In genomic region chr1:67367370-67368345, GRCh38 we compare ENCODE assay signal across 12 cellular contexts. TPM values are rescaled to one million over a fixed set of nuclear protein-coding genes. Genes with fewer than 3 reads are reported as not detected.
DNase-seq lines count a peak whose midpoint lies in the region; TF ChIP-seq lines count a peak whose summit lies in the region.
"Had no signal": no experiment of that assay in that cellular context is flagged by ENCODE, and none has a peak within 500 bp of the region (broad histone marks: within the 10 kb centered on the region; RNA-seq: fewer than 3 reads in every experiment).

No MANE protein-coding gene starts in this region.

- H3K27ac ChIP-seq in brain microvascular endothelial cell (no peak overlapping the region), Karpas-422 (ENCODE audit: low read length) (no peak overlapping the region)

- H3K36me3 Mint-ChIP-seq in glutamatergic neuron (ENCODE audit: unreplicated experiment), result no peaks in the 10 kb centered on the region

- H4K20me1 ChIP-seq in Karpas-422 (ENCODE audit: insufficient read depth, low read depth, low read length), result no peaks in the 10 kb centered on the region

- H3K4me3 ChIP-seq in brain microvascular endothelial cell (ENCODE audit: low read depth, low read length) (no peak overlapping the region), Karpas-422 (ENCODE audit: low read length) (no peak overlapping the region)
- H3K4me3 ChIP-seq: mucosa of descending colon had no signal

- no peaks in the 10 kb centered on the region for H3K9me3 ChIP-seq in Karpas-422 (ENCODE audit: low read length)
- H3K9me3 ChIP-seq: mucosa of descending colon had no signal

- H2AFZ ChIP-seq in Karpas-422 (ENCODE audit: low read length), result no peak overlapping the region

- in situ Hi-C loops in brain microvascular endothelial cell (cut with HindIII; ENCODE audit: low pct_ligation_motif_present, low sequenced_read_pairs), result no loop called here

- TF ChIP-seq CTCF in brain microvascular endothelial cell (IDR thresholded peaks at IDR 0.05; ENCODE audit: low read depth, low read length, missing control alignments) (peak; percentile 18), glutamatergic neuron (IDR thresholded peaks at IDR 0.05; ENCODE audit: partially characterized antibody, unreplicated experiment) (no peak)

- H3K9me3 Mint-ChIP-seq in glutamatergic neuron (ENCODE audit: unreplicated experiment), result no peaks in the 10 kb centered on the region
- H3K9me3 Mint-ChIP-seq: dendritic cell treated with granulocyte-macrophage colony-stimulating factor and Interleukin-4, amounts not matched to agents 40 ng/mL and 50 ng/mL, for 4 days; HFFc6 had no signal

- H3K27me3 Mint-ChIP-seq in glutamatergic neuron (ENCODE audit: unreplicated experiment), result no peaks in the 10 kb centered on the region
- H3K27me3 Mint-ChIP-seq: dendritic cell treated with granulocyte-macrophage colony-stimulating factor and Interleukin-4, amounts not matched to agents 40 ng/mL and 50 ng/mL, for 4 days had no signal

- no peak overlapping the region for H3K9ac ChIP-seq in Karpas-422 (ENCODE audit: low read length)

- no peak overlapping the region for H3K27ac Mint-ChIP-seq in glutamatergic neuron (ENCODE audit: unreplicated experiment)
- H3K27ac Mint-ChIP-seq: dendritic cell treated with granulocyte-macrophage colony-stimulating factor and Interleukin-4, amounts not matched to agents 40 ng/mL and 50 ng/mL, for 4 days; HFFc6 had no signal

- no peaks in the 10 kb centered on the region for H3K4me1 ChIP-seq in Karpas-422 (ENCODE audit: low read length)

- H3K79me2 ChIP-seq in Karpas-422 (ENCODE audit: low read length), result no peaks in the 10 kb centered on the region

- H3K27me3 ChIP-seq in brain microvascular endothelial cell (replicated peaks) (no peaks in the 10 kb centered on the region), Karpas-422 (ENCODE audit: low read length) (no peaks in the 10 kb centered on the region)

- DNase-seq in ELR (ENCODE audit: low read depth) (peak; percentile 18), NCI-H1694 treated with DMSO at 0.1 percent for 48 hours (lab: John Stamatoyannopoulos, UW) (peak; percentile 60), brain microvascular endothelial cell (peak; percentile 43), mucosa of gallbladder (ENCODE audit: low spot score) (peak; percentile 37), Karpas-422 (no peak), putamen (ENCODE audit: low spot score) (no peak), glutamatergic neuron (no peak)
- DNase-seq in NK-92 treated with Interleukin-12 subunit alpha and Interleukin-12 subunit beta, amount 100 ng/mL, for 24 hours (lab: John Stamatoyannopoulos, UW), result no peak
- DNase-seq: activated CD4-positive, alpha-beta T cell treated with anti-CD3 and anti-CD28 coated beads, Interleukin-2, amount 50 U/mL, for 48 hours; HFFc6 had no signal

- H3K36me3 ChIP-seq in brain microvascular endothelial cell (replicated peaks), result no peaks in the 10 kb centered on the region
- H3K36me3 ChIP-seq in Karpas-422 (ENCODE audit: insufficient read depth, low read length), result peaks cover 17% of the 10 kb centered on the region

- H3K9me2 ChIP-seq in Karpas-422 (replicated peaks; ENCODE audit: insufficient read depth, low read length), result no peaks in the 10 kb centered on the region

- no peak overlapping the region for H3K4me3 Mint-ChIP-seq in glutamatergic neuron (ENCODE audit: unreplicated experiment)
- H3K4me3 Mint-ChIP-seq: dendritic cell treated with granulocyte-macrophage colony-stimulating factor and Interleukin-4, amounts not matched to agents 40 ng/mL and 50 ng/mL, for 4 days; HFFc6 had no signal

- peaks cover 3% of the 10 kb centered on the region for H3K4me1 Mint-ChIP-seq in glutamatergic neuron (ENCODE audit: low read depth, unreplicated experiment)

- no peak overlapping the region for H3K4me2 ChIP-seq in Karpas-422 (ENCODE audit: low read depth, low read length, poor library complexity, severe bottlenecking)

RNA-seq across cellular contexts. Expression of gene IL12RB2, which starts 60.0 kb away (rescaled TPM):
- total RNA-seq in mucosa of gallbladder (0.98 TPM), glutamatergic neuron (ENCODE audit: unreplicated experiment) (not detected)
- not detected in 2 replicates for total RNA-seq in Karpas-422 (2014; rRNA removed; shearing (Covaris generic); ENCODE audit: low replicate concordance)
- total RNA-seq: HFFc6 had no signal

Comparison
In these comparisons a context has a peak if more than half of its experiments do, and no peak if none do; other contexts are left out.
1. DNase-seq: peak in ELR (single experiment), NCI-H1694 treated with DMSO at 0.1 percent for 48 hours (single experiment), brain microvascular endothelial cell (single experiment) and mucosa of gallbladder (single experiment); none in Karpas-422 (single experiment), NK-92 treated with Interleukin-12 subunit alpha and Interleukin-12 subunit beta, amount 100 ng/mL, for 24 hours (single experiment), putamen (single experiment) and glutamatergic neuron (single experiment).